Comparison of ENCODE assay signal across 8 cellular contexts in genomic region chr2:197813093-197813787, GRCh38. TPM values are rescaled to one million over a fixed set of nuclear protein-coding genes. Genes with fewer than 3 reads are reported as not detected.
DNase-seq lines count a peak whose midpoint lies in the region; ATAC-seq and TF ChIP-seq lines count a peak whose summit lies in the region.
"Had no signal": no experiment of that assay in that cellular context is flagged by ENCODE, and none has a peak within 500 bp of the region (broad histone marks: within the 10 kb centered on the region; RNA-seq: fewer than 3 reads in every experiment).

No MANE protein-coding gene starts in this region.

- no peaks in the 10 kb centered on the region for H3K27me3 ChIP-seq in prostate gland (replicated peaks; ENCODE audit: insufficient read depth)

- TF ChIP-seq CTCF in GM10248 (IDR thresholded peaks at IDR 0.05; ENCODE audit: control extremely low read depth, extremely low read depth, low read depth, missing control alignments) (peak; percentile 48), glutamatergic neuron (IDR thresholded peaks at IDR 0.05; ENCODE audit: partially characterized antibody, unreplicated experiment) (peak; percentile 73), prostate gland (IDR thresholded peaks at IDR 0.05) (peak in 1 of 4 experiments; percentile 15)

- H3K27ac ChIP-seq in prostate gland = no peak overlapping the region

- no peaks in the 10 kb centered on the region for H3K9me3 ChIP-seq in prostate gland

- H3K4me3 ChIP-seq in prostate gland = no peak overlapping the region

- POLR2A ChIA-PET in GM10248 (lab: Yijun Ruan, JAX) = no interaction called here

- H3K4me1 Mint-ChIP-seq in glutamatergic neuron (ENCODE audit: low read depth, unreplicated experiment) = no peaks in the 10 kb centered on the region

- no peaks in the 10 kb centered on the region for H3K9me3 Mint-ChIP-seq in glutamatergic neuron (ENCODE audit: unreplicated experiment)
- H3K9me3 Mint-ChIP-seq: T-helper 1 cell treated with Interleukin-12 subunit alpha and Interleukin-12 subunit beta and Interleukin-4 antibody, amounts not matched to agents 30 μg/mL and 1 μg/mL, for 36 hours had no signal

- peak; percentile 59 for ATAC-seq in HG02870 (IDR thresholded peaks at IDR 0.05; ENCODE audit: unreplicated experiment)
- ATAC-seq in SK-N-SH treated with all-trans-retinoic acid at 6 μM for 48 hours = peak; percentile 54

- TF ChIP-seq POLR2A in prostate gland (IDR thresholded peaks at IDR 0.05) = no peak

- intact Hi-C loops in prostate gland (cut with DNase I) = no loop called here

- H3K27ac Mint-ChIP-seq in glutamatergic neuron (ENCODE audit: unreplicated experiment) = no peak overlapping the region
- H3K27ac Mint-ChIP-seq: T-helper 1 cell treated with Interleukin-12 subunit alpha and Interleukin-12 subunit beta and Interleukin-4 antibody, amounts not matched to agents 30 μg/mL and 1 μg/mL, for 36 hours had no signal

- no peak overlapping the region for H3K4me3 Mint-ChIP-seq in glutamatergic neuron (ENCODE audit: unreplicated experiment)
- H3K4me3 Mint-ChIP-seq: T-helper 1 cell treated with Interleukin-12 subunit alpha and Interleukin-12 subunit beta and Interleukin-4 antibody, amounts not matched to agents 30 μg/mL and 1 μg/mL, for 36 hours had no signal

- H3K36me3 ChIP-seq in prostate gland = no peaks in the 10 kb centered on the region

- 68% methylated on average over 3 of the region's 3 CpGs for WGBS in prostate gland

- CTCF ChIA-PET in GM10248 (lab: Yijun Ruan, JAX) = interaction anchor here (0.8 to 3.2 kb wide), 20 partner anchors 9 to 485 kb away, joined by 3 to 20 read pairs (median 3); partner anchors contain the start of gene PLCL1

- no peaks in the 10 kb centered on the region for H3K36me3 Mint-ChIP-seq in glutamatergic neuron (ENCODE audit: unreplicated experiment)

- H3K27me3 Mint-ChIP-seq in glutamatergic neuron (ENCODE audit: unreplicated experiment) = no peaks in the 10 kb centered on the region

- no peaks in the 10 kb centered on the region for H3K4me1 ChIP-seq in prostate gland (replicated peaks)

- DNase-seq in GM10248 (ENCODE audit: extremely low spot score) (peak; percentile 14), glutamatergic neuron (no peak), prostate gland (ENCODE audit: low spot score) (no peak), mesenteric fat pad (ENCODE audit: low spot score) (no peak)
- no peak for DNase-seq in NK-92 treated with Interleukin-12 subunit alpha and Interleukin-12 subunit beta, amount 100 ng/mL, for 24 hours (lab: John Stamatoyannopoulos, UW)

TF ChIP-seq in SK-N-SH treated with all-trans-retinoic acid at 6 μM for 48 hours, 23 proteins besides CTCF, POLR2A, EP300 and RAD21:
- TF ChIP-seq TOX (CRISPR knock-in tag; IDR thresholded peaks at IDR 0.05; ENCODE audit: borderline replicate concordance) = no peak
- TF ChIP-seq ZNF565 (CRISPR knock-in tag; conservative IDR thresholded peaks at IDR 0.05; ENCODE audit: low read depth) = no peak
- no peak for TF ChIP-seq GLIS3 (CRISPR knock-in tag; IDR thresholded peaks at IDR 0.05)
- no peak for TF ChIP-seq RARB (CRISPR knock-in tag; IDR thresholded peaks at IDR 0.05)
- TF ChIP-seq ZFP30 (CRISPR knock-in tag; IDR thresholded peaks at IDR 0.05) = no peak
- no peak for TF ChIP-seq ESRRG (CRISPR knock-in tag; IDR thresholded peaks at IDR 0.05)
- no peak for TF ChIP-seq CSDC2 (CRISPR knock-in tag; IDR thresholded peaks at IDR 0.05)
- TF ChIP-seq ZC3H10 (CRISPR knock-in tag; IDR thresholded peaks at IDR 0.05) = no peak
- TF ChIP-seq TCF4 (CRISPR knock-in tag; IDR thresholded peaks at IDR 0.05; ENCODE audit: borderline replicate concordance) = no peak
- TF ChIP-seq ARNTL (CRISPR knock-in tag; IDR thresholded peaks at IDR 0.05; ENCODE audit: borderline replicate concordance, low read depth) = no peak
- no peak for TF ChIP-seq CSRNP3 (CRISPR knock-in tag; IDR thresholded peaks at IDR 0.05)
- TF ChIP-seq TSHZ2 (CRISPR knock-in tag; IDR thresholded peaks at IDR 0.05) = no peak
- TF ChIP-seq CREB5 (CRISPR knock-in tag; IDR thresholded peaks at IDR 0.05; ENCODE audit: low read depth) = no peak
- no peak for TF ChIP-seq BACH2 (CRISPR knock-in tag; IDR thresholded peaks at IDR 0.05; ENCODE audit: borderline replicate concordance)
- TF ChIP-seq PPARA (CRISPR knock-in tag; IDR thresholded peaks at IDR 0.05; ENCODE audit: borderline replicate concordance) = no peak
- TF ChIP-seq PATZ1 (CRISPR knock-in tag; IDR thresholded peaks at IDR 0.05; ENCODE audit: borderline replicate concordance) = no peak

RNA-seq across cellular contexts. Expression of gene PLCL1, which starts 8.8 kb away (rescaled TPM):
- 28.8 TPM for total RNA-seq in glutamatergic neuron (ENCODE audit: unreplicated experiment)
- 1 to 10 TPM; 6.7 to 6.8 TPM for total RNA-seq in prostate gland
- 3.6 TPM for total RNA-seq in mesenteric fat pad

RNA-seq across cellular contexts. Expression of gene BOLL, which starts 28.1 kb away (rescaled TPM):
- total RNA-seq in glutamatergic neuron (ENCODE audit: unreplicated experiment) (not detected), prostate gland (10 to 100 TPM in 1 of 2 donors, not detected in 1; 13.9 TPM), mesenteric fat pad (not detected)
